Comparison of ENCODE assay signal across 16 cellular contexts in the genomic region with DNA sequence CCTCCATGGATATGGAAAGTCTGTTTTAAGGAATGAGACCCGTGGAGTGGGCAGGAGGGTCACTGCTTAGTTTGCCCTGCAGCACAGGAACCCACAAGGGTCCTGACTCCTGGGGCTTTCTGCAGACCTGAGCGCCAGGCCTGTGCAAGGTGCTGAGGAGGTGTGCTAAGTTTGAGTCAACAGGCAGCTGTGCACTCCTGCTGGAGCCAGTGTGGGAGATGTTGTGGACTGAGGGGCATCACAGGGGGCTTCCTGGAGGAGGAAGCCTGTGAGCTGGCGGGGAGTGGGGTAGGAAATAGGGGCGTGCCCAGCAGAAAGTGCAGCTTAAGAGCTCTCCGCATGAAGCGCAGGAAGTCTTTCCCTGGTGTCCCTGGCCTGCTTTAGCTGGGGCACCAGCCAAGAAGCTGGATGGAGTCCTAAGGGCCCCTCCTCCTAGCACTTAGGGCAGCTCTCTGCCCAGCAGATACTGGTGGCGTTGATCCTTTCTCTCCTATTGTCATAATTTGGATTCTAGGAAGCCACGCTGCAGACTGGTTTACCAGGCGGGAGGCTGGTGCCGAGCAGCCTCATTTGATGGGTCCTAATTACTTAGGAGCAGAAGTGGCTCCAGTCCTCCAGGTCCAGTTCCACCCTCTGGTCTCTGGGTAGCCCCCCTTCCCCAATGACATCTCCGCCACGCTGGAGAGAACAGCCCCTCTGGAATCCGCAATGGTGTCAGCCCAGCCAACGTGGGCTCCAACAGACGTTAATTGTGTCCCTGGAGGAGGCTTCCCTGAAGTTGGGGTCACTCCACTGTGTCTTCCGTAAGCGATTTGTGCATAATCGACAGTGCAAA.
"Had no signal": no experiment of that assay in that cellular context is flagged by ENCODE, and none has a peak within 500 bp of the region (broad histone marks: within the 10 kb centered on the region; RNA-seq: fewer than 3 reads in every experiment).

No MANE protein-coding gene starts in this region.

- H3K36me3 ChIP-seq: esophagus muscularis mucosa, gastroesophageal sphincter, tibial nerve had no signal

- ATAC-seq: gastroesophageal sphincter; naive thymus-derived CD4-positive, alpha-beta T cell; stimulated activated naive B cell treated with anti-CD40 and anti-IgM and Interleukin-4, amounts not matched to agents 10 μg/mL and 1 μg/mL and 100 μg/mL, for 72 hours; stimulated activated naive CD8-positive, alpha-beta T cell treated with anti-CD3 and anti-CD28 coated beads, Interleukin-15, amount 100 ng/mL, for 72 hours had no signal

- H3K9me3 ChIP-seq: esophagus muscularis mucosa, gastroesophageal sphincter, testis, tibial nerve had no signal

- H3K27me3 ChIP-seq: dorsolateral prefrontal cortex, testis, tibial nerve had no signal

- DNase-seq: cortex of kidney; dorsolateral prefrontal cortex; effector memory CD4-positive, alpha-beta T cell; glutamatergic neuron; mesendoderm; naive thymus-derived CD4-positive, alpha-beta T cell; nephron progenitor cell; stimulated activated CD4-positive, alpha-beta T cell treated with anti-CD3 and anti-CD28 coated beads, Interleukin-2, amount 100 ng/mL, for 24 hours; stimulated activated CD4-positive, alpha-beta T cell treated with anti-CD3 and anti-CD28 coated beads, Interleukin-4, amount 100 ng/mL, for 4 hours; stimulated activated naive B cell treated with anti-CD40 and anti-IgM and Interleukin-4, amounts not matched to agents 10 μg/mL and 1 μg/mL and 100 μg/mL, for 72 hours; stimulated activated naive CD8-positive, alpha-beta T cell treated with anti-CD3 and anti-CD28 coated beads, Interleukin-15, amount 100 ng/mL, for 72 hours; testis had no signal

- H3K27ac ChIP-seq: epithelial cell of prostate, esophagus muscularis mucosa, gastroesophageal sphincter, testis had no signal

- H3K4me3 ChIP-seq: esophagus muscularis mucosa, gastroesophageal sphincter, testis, tibial nerve had no signal
